ENCODE assay signal across 8 cellular contexts in genomic region chr7:93622036-93622714, GRCh38. TPM values are rescaled to one million over a fixed set of nuclear protein-coding genes. Genes with fewer than 3 reads are reported as not detected.
DNase-seq lines count a peak whose midpoint lies in the region; TF ChIP-seq lines count a peak whose summit lies in the region.

No MANE protein-coding gene starts in this region.

- no peak overlapping the region for H3K4me3 ChIP-seq in osteoblast (ENCODE audit: insufficient read depth, low read length)
- no peak overlapping the region for H3K4me3 ChIP-seq in effector memory CD4-positive, alpha-beta T cell (ENCODE audit: insufficient read depth, low read depth, low read length, poor library complexity, severe bottlenecking)
- no peak overlapping the region for H3K4me3 ChIP-seq in lower leg skin (ENCODE audit: low read depth, poor library complexity, severe bottlenecking)

- no peaks in the 10 kb centered on the region for H3K4me1 ChIP-seq in osteoblast (ENCODE audit: insufficient read depth, low read length)
- no peaks in the 10 kb centered on the region for H3K4me1 ChIP-seq in effector memory CD4-positive, alpha-beta T cell (ENCODE audit: control insufficient read depth, insufficient read depth, low read length, poor library complexity, severe bottlenecking)

- H3K27ac ChIP-seq in osteoblast (ENCODE audit: low read depth, low read length): no peak overlapping the region
- H3K27ac ChIP-seq in effector memory CD4-positive, alpha-beta T cell (ENCODE audit: insufficient read depth, low read length, poor library complexity, severe bottlenecking): no peak overlapping the region

- no peak overlapping the region for H2AFZ ChIP-seq in osteoblast (ENCODE audit: low read length)

- intact Hi-C loops in lower leg skin (cut with DNase I; ENCODE audit: low total_unique reads): no loop called here

- no peak for TF ChIP-seq POLR2A in lower leg skin (IDR thresholded peaks at IDR 0.05)

- peak; percentile 47 for TF ChIP-seq CTCF in osteoblast (IDR thresholded peaks at IDR 0.05; ENCODE audit: extremely low read depth, low read depth, low read length)
- TF ChIP-seq CTCF in GM20000 (IDR thresholded peaks at IDR 0.05; ENCODE audit: extremely low read depth, missing control alignments): no peak
- no peak for TF ChIP-seq CTCF in lower leg skin (IDR thresholded peaks at IDR 0.05)

- H3K79me2 ChIP-seq in osteoblast (ENCODE audit: insufficient read depth, low read length): no peaks in the 10 kb centered on the region

- DNase-seq in NOMO-1 treated with DMSO at 0.1 percent for 48 hours (lab: John Stamatoyannopoulos, UW; ENCODE audit: unreplicated experiment) (peak; percentile 15), NOMO-1 (lab: John Stamatoyannopoulos, UW; ENCODE audit: unreplicated experiment in 2 of 2) (no peak), NCI-H2029 (lab: John Stamatoyannopoulos, UW) (peak; percentile 34), T47D (ENCODE audit: low read depth in 1 of 2, low spot score in 1 of 2) (peak; percentile 16 to 77), osteoblast (ENCODE audit: insufficient read length, low spot score, missing footprints) (no peak), GM20000 (ENCODE audit: low spot score) (no peak), lower leg skin (ENCODE audit: low spot score in 2 of 2) (no peak)
- no peak for DNase-seq in effector memory CD4-positive, alpha-beta T cell

- no peaks in the 10 kb centered on the region for H3K36me3 ChIP-seq in osteoblast (ENCODE audit: insufficient read depth, low read length)
- H3K36me3 ChIP-seq in effector memory CD4-positive, alpha-beta T cell (ENCODE audit: control insufficient read depth, insufficient read depth, low read length): no peaks in the 10 kb centered on the region

- peak overlapping the region; percentile 6 for H3K4me2 ChIP-seq in osteoblast (ENCODE audit: insufficient read depth, low read length)

- 26 to 27% methylated on average over 10 of the region's 10 CpGs for WGBS in lower leg skin, 2 donors

- H4K20me1 ChIP-seq in osteoblast (ENCODE audit: insufficient read depth, low read length): no peaks in the 10 kb centered on the region

- H3K27me3 ChIP-seq in osteoblast (ENCODE audit: insufficient read depth, low read length): no peaks in the 10 kb centered on the region
- H3K27me3 ChIP-seq in effector memory CD4-positive, alpha-beta T cell (replicated peaks; ENCODE audit: control insufficient read depth, insufficient read depth, low read length, poor library complexity, severe bottlenecking): no peaks in the 10 kb centered on the region

- in situ Hi-C loops in T47D (cut with HindIII; ENCODE audit: low pct_unique_long_range_greater_than_20kb, low sequenced_read_pairs): no loop called here

- no peaks in the 10 kb centered on the region for H3K9me3 ChIP-seq in osteoblast (ENCODE audit: low read depth, low read length)
- H3K9me3 ChIP-seq in effector memory CD4-positive, alpha-beta T cell (ENCODE audit: control insufficient read depth, low read length): no peaks in the 10 kb centered on the region

RNA-seq across cellular contexts. Expression of gene CALCR, which starts 47.7 kb away (rescaled TPM):
- total RNA-seq in osteoblast (not detected in 2 replicates), lower leg skin (under 1 TPM in 1 of 4 donors, not detected in 3; 0.10 TPM)

Comparison
In these comparisons a context has a peak if more than half of its experiments do, and no peak if none do; other contexts are left out.
1. DNase-seq: peak in NOMO-1 treated with DMSO at 0.1 percent for 48 hours (single experiment), NCI-H2029 (single experiment) and T47D (2 of 2); none in NOMO-1 (0 of 2), osteoblast (single experiment), effector memory CD4-positive, alpha-beta T cell (0 of 3), GM20000 (single experiment) and lower leg skin (0 of 2).